In the genomic region with DNA sequence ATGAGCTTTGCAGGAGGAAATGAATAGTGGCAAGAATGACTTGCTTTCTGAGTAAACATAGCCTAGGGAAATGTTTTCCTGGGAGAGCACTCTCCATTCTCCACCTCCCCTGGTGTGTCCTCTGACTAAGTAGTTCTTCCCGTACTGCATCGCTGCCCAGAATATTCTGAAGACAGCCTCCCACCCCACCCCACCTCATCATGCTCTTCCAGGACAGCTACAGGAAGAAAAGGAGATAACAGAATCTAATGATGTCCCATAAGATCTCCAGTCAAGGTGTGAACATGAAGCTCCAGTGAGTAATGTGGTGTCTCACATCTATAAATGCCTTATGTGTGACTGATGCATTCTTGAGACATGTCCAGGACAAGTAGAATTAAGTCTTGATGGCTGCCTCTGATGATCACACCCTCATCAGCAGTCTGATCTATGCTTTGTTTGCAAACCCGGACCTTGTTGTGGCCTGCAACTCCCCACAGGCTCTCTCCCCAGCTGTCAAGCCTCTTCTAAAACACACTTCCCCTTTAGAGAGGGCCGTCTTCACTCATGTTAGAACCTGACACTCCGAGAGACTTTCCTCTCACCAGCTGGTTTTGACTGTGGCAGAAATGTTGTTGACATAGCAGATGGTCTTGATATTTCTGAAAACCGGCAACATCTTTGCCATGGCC, we compare ENCODE assay signal across 10 cellular contexts.
DNase-seq lines count a peak whose midpoint lies in the region; ATAC-seq and TF ChIP-seq lines count a peak whose summit lies in the region.
"Had no signal": no experiment of that assay in that cellular context is flagged by ENCODE, and none has a peak within 500 bp of the region (broad histone marks: within the 10 kb centered on the region; RNA-seq: fewer than 3 reads in every experiment).

No MANE protein-coding gene starts in this region.

- no peak for TF ChIP-seq CTCF in RWPE2 (IDR thresholded peaks at IDR 0.05; ENCODE audit: poor library complexity, severe bottlenecking)

- DNase-seq in COLO829 (ENCODE audit: low spot score): peak; percentile 35
- DNase-seq in RWPE2 (ENCODE audit: low spot score): peak; percentile 88
- peak; percentile 3 for DNase-seq in hepatic stellate cell (ENCODE audit: low spot score)
- no peak for DNase-seq in NCI-H1436 (lab: John Stamatoyannopoulos, UW)
- no peak for DNase-seq in left ventricle myocardium superior
- no peak for DNase-seq in NCI-H526 (lab: John Stamatoyannopoulos, UW)
- DNase-seq: activated T-cell treated with anti-CD3 and anti-CD28 coated beads, Interleukin-2, amount 50 U/mL, for 1 hour; left cardiac atrium had no signal

- H3K36me3 ChIP-seq in RWPE2 (ENCODE audit: low read depth): no peaks in the 10 kb centered on the region

- H3K27ac ChIP-seq in RWPE2 (ENCODE audit: poor library complexity, severe bottlenecking): peak overlapping the region; percentile 98

- H3K27me3 ChIP-seq in RWPE2 (ENCODE audit: insufficient read depth, poor library complexity, severe bottlenecking): no peaks in the 10 kb centered on the region

- H3K4me3 ChIP-seq in RWPE2 (ENCODE audit: severe bottlenecking): no peak overlapping the region

- no peaks in the 10 kb centered on the region for H3K9me3 ChIP-seq in RWPE2 (ENCODE audit: severe bottlenecking)

- intact Hi-C loops in left ventricle myocardium superior (cut with micrococcal nuclease): no loop called here

- ATAC-seq in HG03354 (IDR thresholded peaks at IDR 0.05; ENCODE audit: poor library complexity, severe bottlenecking, unreplicated experiment) (peak; percentile 80), RWPE2 (ENCODE audit: low read depth) (peak; percentile 91), left ventricle myocardium superior (no peak), SK-N-SH treated with all-trans-retinoic acid at 6 μM for 48 hours (no peak)

- H3K4me1 ChIP-seq in RWPE2 (ENCODE audit: insufficient read depth, poor library complexity, severe bottlenecking): peaks cover 33% of the 10 kb centered on the region

TF ChIP-seq in SK-N-SH treated with all-trans-retinoic acid at 6 μM for 48 hours, 23 proteins besides CTCF, POLR2A, EP300 and RAD21:
- no peak for TF ChIP-seq CSDC2 (CRISPR knock-in tag; IDR thresholded peaks at IDR 0.05)
- TF ChIP-seq, protein P1, sequence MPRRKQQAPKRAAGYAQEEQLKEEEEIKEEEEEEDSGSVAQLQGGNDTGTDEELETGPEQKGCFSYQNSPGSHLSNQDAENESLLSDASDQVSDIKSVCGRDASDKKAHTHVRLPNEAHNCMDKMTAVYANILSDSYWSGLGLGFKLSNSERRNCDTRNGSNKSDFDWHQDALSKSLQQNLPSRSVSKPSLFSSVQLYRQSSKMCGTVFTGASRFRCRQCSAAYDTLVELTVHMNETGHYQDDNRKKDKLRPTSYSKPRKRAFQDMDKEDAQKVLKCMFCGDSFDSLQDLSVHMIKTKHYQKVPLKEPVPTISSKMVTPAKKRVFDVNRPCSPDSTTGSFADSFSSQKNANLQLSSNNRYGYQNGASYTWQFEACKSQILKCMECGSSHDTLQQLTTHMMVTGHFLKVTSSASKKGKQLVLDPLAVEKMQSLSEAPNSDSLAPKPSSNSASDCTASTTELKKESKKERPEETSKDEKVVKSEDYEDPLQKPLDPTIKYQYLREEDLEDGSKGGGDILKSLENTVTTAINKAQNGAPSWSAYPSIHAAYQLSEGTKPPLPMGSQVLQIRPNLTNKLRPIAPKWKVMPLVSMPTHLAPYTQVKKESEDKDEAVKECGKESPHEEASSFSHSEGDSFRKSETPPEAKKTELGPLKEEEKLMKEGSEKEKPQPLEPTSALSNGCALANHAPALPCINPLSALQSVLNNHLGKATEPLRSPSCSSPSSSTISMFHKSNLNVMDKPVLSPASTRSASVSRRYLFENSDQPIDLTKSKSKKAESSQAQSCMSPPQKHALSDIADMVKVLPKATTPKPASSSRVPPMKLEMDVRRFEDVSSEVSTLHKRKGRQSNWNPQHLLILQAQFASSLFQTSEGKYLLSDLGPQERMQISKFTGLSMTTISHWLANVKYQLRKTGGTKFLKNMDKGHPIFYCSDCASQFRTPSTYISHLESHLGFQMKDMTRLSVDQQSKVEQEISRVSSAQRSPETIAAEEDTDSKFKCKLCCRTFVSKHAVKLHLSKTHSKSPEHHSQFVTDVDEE (CRISPR knock-in tag; IDR thresholded peaks at IDR 0.05): no peak
- TF ChIP-seq, protein P2, sequence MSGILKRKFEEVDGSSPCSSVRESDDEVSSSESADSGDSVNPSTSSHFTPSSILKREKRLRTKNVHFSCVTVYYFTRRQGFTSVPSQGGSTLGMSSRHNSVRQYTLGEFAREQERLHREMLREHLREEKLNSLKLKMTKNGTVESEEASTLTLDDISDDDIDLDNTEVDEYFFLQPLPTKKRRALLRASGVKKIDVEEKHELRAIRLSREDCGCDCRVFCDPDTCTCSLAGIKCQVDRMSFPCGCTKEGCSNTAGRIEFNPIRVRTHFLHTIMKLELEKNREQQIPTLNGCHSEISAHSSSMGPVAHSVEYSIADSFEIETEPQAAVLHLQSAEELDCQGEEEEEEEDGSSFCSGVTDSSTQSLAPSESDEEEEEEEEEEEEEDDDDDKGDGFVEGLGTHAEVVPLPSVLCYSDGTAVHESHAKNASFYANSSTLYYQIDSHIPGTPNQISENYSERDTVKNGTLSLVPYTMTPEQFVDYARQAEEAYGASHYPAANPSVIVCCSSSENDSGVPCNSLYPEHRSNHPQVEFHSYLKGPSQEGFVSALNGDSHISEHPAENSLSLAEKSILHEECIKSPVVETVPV (CRISPR knock-in tag; IDR thresholded peaks at IDR 0.05): no peak
- TF ChIP-seq SNAI2 (CRISPR knock-in tag; IDR thresholded peaks at IDR 0.05): no peak
- TF ChIP-seq OSR1 (CRISPR knock-in tag; IDR thresholded peaks at IDR 0.05): no peak
- TF ChIP-seq, protein P3, sequence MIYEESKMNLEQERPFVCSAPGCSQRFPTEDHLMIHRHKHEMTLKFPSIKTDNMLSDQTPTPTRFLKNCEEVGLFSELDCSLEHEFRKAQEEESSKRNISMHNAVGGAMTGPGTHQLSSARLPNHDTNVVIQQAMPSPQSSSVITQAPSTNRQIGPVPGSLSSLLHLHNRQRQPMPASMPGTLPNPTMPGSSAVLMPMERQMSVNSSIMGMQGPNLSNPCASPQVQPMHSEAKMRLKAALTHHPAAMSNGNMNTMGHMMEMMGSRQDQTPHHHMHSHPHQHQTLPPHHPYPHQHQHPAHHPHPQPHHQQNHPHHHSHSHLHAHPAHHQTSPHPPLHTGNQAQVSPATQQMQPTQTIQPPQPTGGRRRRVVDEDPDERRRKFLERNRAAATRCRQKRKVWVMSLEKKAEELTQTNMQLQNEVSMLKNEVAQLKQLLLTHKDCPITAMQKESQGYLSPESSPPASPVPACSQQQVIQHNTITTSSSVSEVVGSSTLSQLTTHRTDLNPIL (CRISPR knock-in tag; IDR thresholded peaks at IDR 0.05; ENCODE audit: low read depth): no peak
- TF ChIP-seq ARNTL (CRISPR knock-in tag; IDR thresholded peaks at IDR 0.05; ENCODE audit: borderline replicate concordance, low read depth): no peak
- no peak for TF ChIP-seq TOX (CRISPR knock-in tag; IDR thresholded peaks at IDR 0.05; ENCODE audit: borderline replicate concordance)
- no peak for TF ChIP-seq RARB (CRISPR knock-in tag; IDR thresholded peaks at IDR 0.05)
- no peak for TF ChIP-seq ZNF565 (CRISPR knock-in tag; conservative IDR thresholded peaks at IDR 0.05; ENCODE audit: low read depth)
- no peak for TF ChIP-seq BACH2 (CRISPR knock-in tag; IDR thresholded peaks at IDR 0.05; ENCODE audit: borderline replicate concordance)

Comparison
In these comparisons a context has a peak if more than half of its experiments do, and no peak if none do; other contexts are left out.
1. DNase-seq: peak in COLO829 (single experiment), RWPE2 (single experiment) and hepatic stellate cell (single experiment); none in NCI-H1436 (single experiment), left ventricle myocardium superior (single experiment) and NCI-H526 (0 of 2).
2. ATAC-seq: peak in HG03354 (single experiment) and RWPE2 (single experiment); none in left ventricle myocardium superior (single experiment) and SK-N-SH treated with all-trans-retinoic acid at 6 μM for 48 hours (single experiment).